Comparison of ENCODE assay signal across 33 cellular contexts in the genomic region with DNA sequence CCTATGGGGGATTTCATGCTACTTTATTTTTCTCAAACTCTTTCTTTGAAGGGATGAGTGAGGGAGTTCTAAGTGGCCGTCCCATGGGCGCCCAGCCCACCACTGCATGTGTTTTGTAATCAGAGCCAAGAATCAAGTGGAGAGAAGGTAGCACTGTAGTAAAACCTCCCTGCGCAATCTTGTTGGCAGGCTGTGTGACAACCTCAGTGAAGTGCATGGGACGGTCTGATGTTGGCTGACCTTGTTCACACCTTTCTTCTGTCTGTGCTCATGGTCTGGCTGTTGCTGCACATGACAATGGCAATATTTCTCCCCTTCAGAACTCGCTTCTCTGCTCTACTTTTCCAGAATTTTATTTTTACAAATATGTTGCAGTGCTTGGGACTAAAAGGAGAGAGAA.
"Had no signal": no experiment of that assay in that cellular context is flagged by ENCODE, and none has a peak within 500 bp of the region (broad histone marks: within the 10 kb centered on the region; RNA-seq: fewer than 3 reads in every experiment).

No MANE protein-coding gene starts in this region.

- H3K9me3 ChIP-seq: ascending aorta, breast epithelium, colonic mucosa, esophagus squamous epithelium had no signal

- H3K9me3 Mint-ChIP-seq: activated CD4-positive, alpha-beta memory T cell treated with anti-CD3 and anti-CD28 coated beads for 36 hours; activated CD4-positive, alpha-beta T cell treated with anti-CD3 and anti-CD28 coated beads, Interleukin-2, amount 10 ng/mL, durations not matched to agents 24 days and 14 days; activated naive CD4-positive, alpha-beta T cell treated with anti-CD3 and anti-CD28 coated beads, Interleukin-2, amount 10 ng/mL, durations not matched to agents 7 days and 5 days; activated naive CD8-positive, alpha-beta T cell treated with anti-CD3 and anti-CD28 coated beads, Interleukin-2, amount 10 ng/mL, durations not matched to agents 7 days and 5 days; activated T-cell treated with anti-CD3 and anti-CD28 coated beads, Interleukin-2, amount 50 U/mL, for 24 hours; activated T-cell treated with anti-CD3 and anti-CD28 coated beads, Interleukin-2, amount 50 U/mL, for 72 hours; T-helper 2 cell treated with Interferon-gamma antibody and Interleukin-4, amounts not matched to agents 5 μg/mL and 100 μg/mL, for 36 hours had no signal

- H3K27ac Mint-ChIP-seq: activated CD4-positive, alpha-beta memory T cell treated with anti-CD3 and anti-CD28 coated beads for 36 hours; activated CD4-positive, alpha-beta T cell treated with anti-CD3 and anti-CD28 coated beads for 36 hours; activated CD4-positive, alpha-beta T cell treated with anti-CD3 and anti-CD28 coated beads, Interleukin-2, amount 10 ng/mL, durations not matched to agents 24 days and 14 days; activated CD8-positive, alpha-beta T cell treated with anti-CD3 and anti-CD28 coated beads, Interleukin-2, amount 10 ng/mL, durations not matched to agents 7 days and 5 days; activated naive CD4-positive, alpha-beta T cell treated with anti-CD3 and anti-CD28 coated beads, Interleukin-2, amount 50 U/mL, for 72 hours; activated naive CD8-positive, alpha-beta T cell treated with anti-CD3 and anti-CD28 coated beads, Interleukin-2, amount 10 ng/mL, durations not matched to agents 7 days and 5 days; activated T-cell treated with anti-CD3 and anti-CD28 coated beads, Interleukin-2, amount 50 U/mL, for 24 hours; activated T-cell treated with anti-CD3 and anti-CD28 coated beads, Interleukin-2, amount 50 U/mL, for 72 hours; brain; T-helper 17 cell; T-helper 2 cell treated with Interferon-gamma antibody and Interleukin-4, amounts not matched to agents 5 μg/mL and 100 μg/mL, for 36 hours had no signal

- H3K4me3 ChIP-seq: ascending aorta, breast epithelium, cardiac muscle cell, colonic mucosa, esophagus squamous epithelium had no signal

- H3K4me1 Mint-ChIP-seq: activated CD4-positive, alpha-beta T cell treated with anti-CD3 and anti-CD28 coated beads for 36 hours; activated CD4-positive, alpha-beta T cell treated with anti-CD3 and anti-CD28 coated beads, Interleukin-2, amount 10 ng/mL, durations not matched to agents 24 days and 14 days; activated naive CD4-positive, alpha-beta T cell treated with anti-CD3 and anti-CD28 coated beads, Interleukin-2, amount 10 ng/mL, durations not matched to agents 7 days and 5 days; activated naive CD8-positive, alpha-beta T cell treated with anti-CD3 and anti-CD28 coated beads, Interleukin-2, amount 10 ng/mL, durations not matched to agents 7 days and 5 days; brain; T-helper 17 cell had no signal

- FAIRE-seq: endometrium, endothelial cell of umbilical vein had no signal

- H3K27me3 Mint-ChIP-seq: activated CD4-positive, alpha-beta T cell treated with anti-CD3 and anti-CD28 coated beads, Interleukin-2, amount 10 ng/mL, durations not matched to agents 24 days and 14 days; brain had no signal

- ATAC-seq: activated CD4-positive, alpha-beta T cell treated with anti-CD3 and anti-CD28 coated beads for 36 hours; activated CD8-positive, alpha-beta T cell treated with anti-CD3 and anti-CD28 coated beads, Interleukin-2, amount 10 ng/mL, durations not matched to agents 7 days and 5 days; activated naive CD4-positive, alpha-beta T cell treated with anti-CD3 and anti-CD28 coated beads, Interleukin-2, amount 50 U/mL, for 72 hours; activated T-cell treated with anti-CD3 and anti-CD28 coated beads, Interleukin-2, amount 50 U/mL, for 72 hours; T-helper 17 cell had no signal

- H3K27ac ChIP-seq: ascending aorta, breast epithelium, cardiac muscle cell, colonic mucosa, epithelial cell of prostate, esophagus squamous epithelium had no signal

- H3K4me1 ChIP-seq: ascending aorta, breast epithelium, colonic mucosa, esophagus squamous epithelium had no signal

- H3K36me3 ChIP-seq: ascending aorta, breast epithelium, cardiac muscle cell, colonic mucosa, esophagus squamous epithelium had no signal

- H3K4me3 Mint-ChIP-seq: activated CD4-positive, alpha-beta memory T cell treated with anti-CD3 and anti-CD28 coated beads for 36 hours; activated CD4-positive, alpha-beta T cell treated with anti-CD3 and anti-CD28 coated beads for 36 hours; activated CD4-positive, alpha-beta T cell treated with anti-CD3 and anti-CD28 coated beads, Interleukin-2, amount 10 ng/mL, durations not matched to agents 24 days and 14 days; activated CD8-positive, alpha-beta T cell treated with anti-CD3 and anti-CD28 coated beads, Interleukin-2, amount 10 ng/mL, durations not matched to agents 7 days and 5 days; activated naive CD4-positive, alpha-beta T cell treated with anti-CD3 and anti-CD28 coated beads, Interleukin-2, amount 10 ng/mL, durations not matched to agents 7 days and 5 days; activated naive CD8-positive, alpha-beta T cell treated with anti-CD3 and anti-CD28 coated beads, Interleukin-2, amount 10 ng/mL, durations not matched to agents 7 days and 5 days; activated T-cell treated with anti-CD3 and anti-CD28 coated beads, Interleukin-2, amount 50 U/mL, for 24 hours; activated T-cell treated with anti-CD3 and anti-CD28 coated beads, Interleukin-2, amount 50 U/mL, for 72 hours; brain; T-helper 17 cell; T-helper 2 cell treated with Interferon-gamma antibody and Interleukin-4, amounts not matched to agents 5 μg/mL and 100 μg/mL, for 36 hours had no signal

- H3K27me3 ChIP-seq: ascending aorta, breast epithelium, cardiac muscle cell, colonic mucosa, esophagus squamous epithelium had no signal

- DNase-seq: activated CD4-positive, alpha-beta memory T cell treated with anti-CD3 and anti-CD28 coated beads for 36 hours; activated CD4-positive, alpha-beta T cell treated with anti-CD3 and anti-CD28 coated beads for 36 hours; activated CD4-positive, alpha-beta T cell treated with anti-CD3 and anti-CD28 coated beads, Interleukin-2, amount 10 ng/mL, durations not matched to agents 24 days and 14 days; activated CD4-positive, CD25-positive, alpha-beta regulatory T cell; activated CD4-positive, CD25-positive, alpha-beta regulatory T cell treated with anti-CD3 and anti-CD28 coated beads, Interleukin-2, amount 50 U/mL, for 72 hours; activated CD8-positive, alpha-beta memory T cell treated with anti-CD3 and anti-CD28 coated beads, Interleukin-2, amount 50 U/mL, for 48 hours; activated CD8-positive, alpha-beta T cell treated with anti-CD3 and anti-CD28 coated beads, Interleukin-2, amount 10 ng/mL, durations not matched to agents 7 days and 5 days; activated gamma-delta T cell; activated naive CD4-positive, alpha-beta T cell; activated naive CD4-positive, alpha-beta T cell treated with anti-CD3 and anti-CD28 coated beads, Interleukin-2, amount 10 ng/mL, durations not matched to agents 7 days and 5 days; activated naive CD8-positive, alpha-beta T cell treated with anti-CD3 and anti-CD28 coated beads, Interleukin-2, amount 10 ng/mL, durations not matched to agents 7 days and 5 days; activated T-cell treated with anti-CD3 and anti-CD28 coated beads for 4 hours; activated T-cell treated with anti-CD3 and anti-CD28 coated beads, Interleukin-2, amount 50 U/mL, for 24 hours; activated T-cell treated with anti-CD3 and anti-CD28 coated beads, Interleukin-2, amount 50 U/mL, for 72 hours; central memory CD4-positive, alpha-beta T cell; cerebellar nuclear complex; colonic mucosa; effector CD8-positive, alpha-beta T cell; esophagus squamous epithelium; foreskin melanocyte; head of caudate nucleus; T-helper 1 cell; T-helper 17 cell; T1000 had no signal

- H3K36me3 Mint-ChIP-seq: activated CD4-positive, alpha-beta memory T cell treated with anti-CD3 and anti-CD28 coated beads for 36 hours; activated naive CD4-positive, alpha-beta T cell treated with anti-CD3 and anti-CD28 coated beads, Interleukin-2, amount 10 ng/mL, durations not matched to agents 7 days and 5 days; activated naive CD8-positive, alpha-beta T cell treated with anti-CD3 and anti-CD28 coated beads, Interleukin-2, amount 10 ng/mL, durations not matched to agents 7 days and 5 days; brain had no signal
